In the genomic region with DNA sequence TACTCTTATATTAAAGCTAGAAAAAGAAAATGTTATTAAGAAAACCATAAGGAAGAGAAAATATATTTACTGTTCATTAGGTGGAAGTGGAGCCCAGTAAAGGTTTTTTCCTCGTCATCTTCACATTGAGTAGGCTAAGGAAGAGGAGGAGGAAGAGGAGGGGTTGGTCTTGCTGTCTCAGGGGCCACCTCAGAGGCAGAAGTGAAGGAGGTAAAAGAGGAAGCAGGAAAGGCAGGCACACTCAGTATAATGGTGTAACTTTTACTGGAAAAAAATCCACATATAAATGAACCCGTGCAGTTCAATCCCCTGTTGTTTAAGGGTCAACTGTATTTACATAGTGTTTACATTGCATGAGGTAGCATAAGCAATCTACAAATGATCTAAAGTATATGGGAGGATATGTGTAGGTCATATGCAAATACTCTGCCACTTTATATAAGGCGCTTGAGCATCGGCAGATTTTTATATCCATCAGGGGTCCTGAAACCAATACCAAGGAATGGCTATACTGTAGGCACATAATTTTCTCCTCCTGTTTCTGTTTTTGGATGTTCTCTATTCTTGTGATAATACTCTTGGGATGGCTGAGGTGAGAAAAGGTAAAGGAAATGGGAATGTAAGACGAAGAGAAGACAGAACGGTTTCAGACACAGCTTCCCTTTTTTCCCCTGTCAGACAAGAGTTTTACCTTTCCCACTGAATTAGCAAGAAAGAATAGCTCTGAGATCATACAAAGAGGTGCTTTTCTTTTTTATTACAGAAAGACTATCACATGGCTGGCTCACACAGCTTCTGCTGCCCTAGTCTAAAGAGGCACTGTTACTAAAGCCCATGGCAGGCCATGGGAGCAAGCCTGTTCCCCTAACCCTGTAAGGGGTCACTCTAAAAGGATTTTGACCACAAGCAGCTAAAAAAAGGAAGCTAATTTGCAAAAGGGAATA, we compare ENCODE assay signal across 24 cellular contexts. TPM values are rescaled to one million over a fixed set of nuclear protein-coding genes. Genes with fewer than 3 reads are reported as not detected.
DNase-seq lines count a peak whose midpoint lies in the region; ATAC-seq, FAIRE-seq and TF ChIP-seq lines count a peak whose summit lies in the region.
"Had no signal": no experiment of that assay in that cellular context is flagged by ENCODE, and none has a peak within 500 bp of the region (broad histone marks: within the 10 kb centered on the region; RNA-seq: fewer than 3 reads in every experiment).

No MANE protein-coding gene starts in this region.

- H3K27me3 ChIP-seq in GM12878 (replicated peaks in 1 of 2; ENCODE audit: control insufficient read depth in 2 of 2, insufficient read depth in 2 of 2, low read length in 1 of 2) (no peaks in the 10 kb centered on the region), SJCRH30 (no peaks in the 10 kb centered on the region)
- H3K27me3 ChIP-seq: esophagus muscularis mucosa had no signal

- peak overlapping the region; percentile 4; the same call in 1 of the 2 replicates for H3K9ac ChIP-seq in GM12878 (ENCODE audit: control insufficient read depth, insufficient read depth, low read length)

- no peak for TF ChIP-seq RAD21 in GM12878 (IDR thresholded peaks at IDR 0.05; ENCODE audit: insufficient read depth, low read depth, low read length)

- RAD21 ChIA-PET in GM12878 (lab: Charles Lee; ENCODE audit: unreplicated experiment): interaction anchor here (0.6 to 2.0 kb wide), 15 partner anchors 9 to 137 kb away, joined by 3 to 13 read pairs (median 3); no protein-coding TSS in a partner anchor

- no peak for TF ChIP-seq POLR2A in GM12878 (IDR thresholded peaks at IDR 0.05; ENCODE audit: low read depth, low read length)

- H3K36me3 ChIP-seq in GM12878 (ENCODE audit: control insufficient read depth in 2 of 2, insufficient read depth in 2 of 2, low read length in 1 of 2) (peaks cover 0 to 2% of the 10 kb centered on the region in 2 experiments; a peak in 2 of 4 replicates), SJCRH30 (no peaks in the 10 kb centered on the region)

- intact Hi-C loops in GM12878 (cut with micrococcal nuclease; ENCODE audit: unreplicated experiment): no loop called here

- no peaks in the 10 kb centered on the region for H4K20me1 ChIP-seq in GM12878 (ENCODE audit: control insufficient read depth, insufficient read depth)

- H3K9me3 Mint-ChIP-seq in stimulated activated naive B cell treated with anti-CD40 and anti-IgM and Interleukin-4, amounts not matched to agents 10 μg/mL and 1 μg/mL and 100 μg/mL, for 72 hours: no peaks in the 10 kb centered on the region
- H3K9me3 Mint-ChIP-seq: activated T-helper 1 cell treated with anti-CD3 and anti-CD28 coated beads, Interleukin-12 subunit alpha, Interleukin-12 subunit beta, Interleukin-2, Interleukin-4 antibody, amounts not matched to agents 30 ng/mL and 10 ng/mL and 1 ng/mL, durations not matched to agents 14 hours and 24 hours and 36 hours; natural killer cell treated with Interleukin-12 subunit alpha and Interleukin-12 subunit beta and Interleukin-15 and Interleukin-18, amount 100 ng/mL, for 72 hours; T-cell had no signal

- FAIRE-seq in GM12878 (lab: Jason Lieb, UNC): no peak
- FAIRE-seq: G401.6, H1 had no signal

- TF ChIP-seq EP300 in GM12878 (IDR thresholded peaks at IDR 0.05; ENCODE audit: borderline replicate concordance in 1 of 2, control insufficient read depth in 1 of 2, low read depth in 2 of 2, low read length in 2 of 2): no peak

- H3K27me3 Mint-ChIP-seq in stimulated activated naive B cell treated with anti-CD40 and anti-IgM and Interleukin-4, amounts not matched to agents 10 μg/mL and 1 μg/mL and 100 μg/mL, for 72 hours: no peaks in the 10 kb centered on the region
- H3K27me3 Mint-ChIP-seq: natural killer cell treated with Interleukin-12 subunit alpha and Interleukin-12 subunit beta and Interleukin-15 and Interleukin-18, amount 100 ng/mL, for 72 hours; T-cell had no signal

- H3K4me1 Mint-ChIP-seq in stimulated activated naive B cell treated with anti-CD40 and anti-IgM and Interleukin-4, amounts not matched to agents 10 μg/mL and 1 μg/mL and 100 μg/mL, for 72 hours: peaks cover 32 to 62% of the 10 kb centered on the region in 2 donors

- H3K4me1 ChIP-seq in GM12878 (ENCODE audit: control insufficient read depth, insufficient read depth, low read length) (peaks cover 26% of the 10 kb centered on the region), SJCRH30 (no peaks in the 10 kb centered on the region)

- ATAC-seq in GM12878: peak; percentile 81
- peak; percentile 77 for ATAC-seq in stimulated activated naive B cell treated with anti-CD40 and anti-IgM and Interleukin-4, amounts not matched to agents 10 μg/mL and 1 μg/mL and 100 μg/mL, for 72 hours (replicated peaks)
- ATAC-seq: natural killer cell treated with Interleukin-12 subunit alpha and Interleukin-12 subunit beta and Interleukin-15 and Interleukin-18, amount 100 ng/mL, for 72 hours; T-cell had no signal

- POLR2A ChIA-PET in GM12878 (lab: Charles Lee): interaction anchor here (0.6 to 1.5 kb wide), 6 partner anchors 10 to 32 kb away, joined by 3 to 7 read pairs (median 4); no protein-coding TSS in a partner anchor

- H3K4me3 ChIP-seq in GM12878: no peak overlapping the region
- no peak overlapping the region for H3K4me3 ChIP-seq in SJCRH30
- H3K4me3 ChIP-seq: coronary artery, esophagus muscularis mucosa had no signal

- H3K9me3 ChIP-seq in GM12878 (replicated peaks; ENCODE audit: control insufficient read depth, insufficient read depth, low read length) (no peaks in the 10 kb centered on the region), SJCRH30 (replicated peaks) (no peaks in the 10 kb centered on the region)
- H3K9me3 ChIP-seq: esophagus muscularis mucosa had no signal

- H2AFZ ChIP-seq in GM12878 (ENCODE audit: control insufficient read depth, low read depth, low read length): no peak overlapping the region; the same call in 1 of the 2 replicates

- peak overlapping the region; percentile 71 for H3K4me2 ChIP-seq in GM12878 (ENCODE audit: control insufficient read depth, insufficient read depth)

- in situ Hi-C loops in GM12878 (cut with MboI): no loop called here

- no TSS peak for BruUV-seq in GM12878 (replicated peaks; lab: Mats Ljungman, UMichigan)

- H3K27ac Mint-ChIP-seq in stimulated activated naive B cell treated with anti-CD40 and anti-IgM and Interleukin-4, amounts not matched to agents 10 μg/mL and 1 μg/mL and 100 μg/mL, for 72 hours: peak overlapping the region; percentile 63
- H3K27ac Mint-ChIP-seq: activated T-helper 1 cell treated with anti-CD3 and anti-CD28 coated beads, Interleukin-12 subunit alpha, Interleukin-12 subunit beta, Interleukin-2, Interleukin-4 antibody, amounts not matched to agents 30 ng/mL and 10 ng/mL and 1 ng/mL, durations not matched to agents 14 hours and 24 hours and 36 hours; natural killer cell treated with Interleukin-12 subunit alpha and Interleukin-12 subunit beta and Interleukin-15 and Interleukin-18, amount 100 ng/mL, for 72 hours; T-cell had no signal

- peaks cover 14 to 24% of the 10 kb centered on the region in 2 donors for H3K36me3 Mint-ChIP-seq in stimulated activated naive B cell treated with anti-CD40 and anti-IgM and Interleukin-4, amounts not matched to agents 10 μg/mL and 1 μg/mL and 100 μg/mL, for 72 hours
- H3K36me3 Mint-ChIP-seq: natural killer cell treated with Interleukin-12 subunit alpha and Interleukin-12 subunit beta and Interleukin-15 and Interleukin-18, amount 100 ng/mL, for 72 hours had no signal

- DNase-seq in SIG-M5 treated with dmso at 0.1 percent for 504 hours (lab: John Stamatoyannopoulos, UW; ENCODE audit: unreplicated experiment) (peak; percentile 60), SIG-M5 (lab: John Stamatoyannopoulos, UW) (no peak), NOMO-1 (lab: John Stamatoyannopoulos, UW; ENCODE audit: unreplicated experiment in 2 of 2) (peak; percentile 39 to 73), GM12878 (ENCODE audit: low read depth, low spot score) (no peak), SJCRH30 (no peak), activated gamma-delta T cell (lab: John Stamatoyannopoulos, UW) (no peak)
- no peak for DNase-seq in stimulated activated naive B cell treated with anti-CD40 and anti-IgM and Interleukin-4, amounts not matched to agents 10 μg/mL and 1 μg/mL and 100 μg/mL, for 72 hours
- no peak for DNase-seq in stimulated activated CD8-positive, alpha-beta memory T cell treated with anti-CD3 and anti-CD28 coated beads, Interleukin-4, amount 100 ng/mL, for 48 hours
- DNase-seq: activated CD4-positive, alpha-beta T cell treated with anti-CD3 and anti-CD28 coated beads for 48 hours; amniotic stem cell; hippocampal formation; KG1; left cardiac atrium; NCI-H2081 treated with DMSO at 0.1 percent for 48 hours; stimulated activated CD4-positive, alpha-beta T cell treated with anti-CD3 and anti-CD28 coated beads, Interleukin-4, amount 100 ng/mL, for 24 hours; stimulated activated naive CD4-positive, alpha-beta T cell treated with Interleukin-2 at 50 U/mL for 16 hours; T-cell had no signal

- TF ChIP-seq CTCF in GM12878 (IDR thresholded peaks at IDR 0.05 in 2 of 3, conservative IDR thresholded peaks at IDR 0.05 in 1 of 3; ENCODE audit: control insufficient read depth in 2 of 3, extremely low read depth in 1 of 3, insufficient read depth in 1 of 3, low read depth in 3 of 3, low read length in 3 of 3): no peak

- 5% methylated on average over 6 of the region's 6 CpGs for WGBS in GM12878 (ENCODE audit: insufficient coverage, insufficient replicate concordance, low lambda C conversion rate, missing lambda C conversion rate)

- H3K4me3 Mint-ChIP-seq in stimulated activated naive B cell treated with anti-CD40 and anti-IgM and Interleukin-4, amounts not matched to agents 10 μg/mL and 1 μg/mL and 100 μg/mL, for 72 hours: peak overlapping the region; percentile 59 to 67
- H3K4me3 Mint-ChIP-seq: activated T-helper 1 cell treated with anti-CD3 and anti-CD28 coated beads, Interleukin-12 subunit alpha, Interleukin-12 subunit beta, Interleukin-2, Interleukin-4 antibody, amounts not matched to agents 30 ng/mL and 10 ng/mL and 1 ng/mL, durations not matched to agents 14 hours and 24 hours and 36 hours; natural killer cell treated with Interleukin-12 subunit alpha and Interleukin-12 subunit beta and Interleukin-15 and Interleukin-18, amount 100 ng/mL, for 72 hours; T-cell had no signal

- CTCF ChIA-PET in GM12878 (lab: Yijun Ruan, JAX): interaction anchor here (0.9 to 2.0 kb wide), 6 partner anchors 11 to 83 kb away, joined by 3 to 11 read pairs (median 5); no protein-coding TSS in a partner anchor

- SMC1A ChIA-PET in GM12878 (lab: Charles Lee; ENCODE audit: uncharacterized antibody, unreplicated experiment): interaction anchor here (0.9 to 2.8 kb wide), 15 partner anchors 9 to 127 kb away, joined by 3 to 22 read pairs (median 4); a partner anchor contains a TSS

- H3K27ac ChIP-seq in GM12878 (ENCODE audit: control insufficient read depth, insufficient read depth): peak overlapping the region; percentile 65
- no peak overlapping the region for H3K27ac ChIP-seq in SJCRH30
- H3K27ac ChIP-seq: 22Rv1, coronary artery, esophagus muscularis mucosa had no signal

- peaks cover 2% of the 10 kb centered on the region for H3K79me2 ChIP-seq in GM12878 (ENCODE audit: control insufficient read depth, insufficient read depth, low read length)

RNA-seq across cellular contexts. Expression of a gene that starts 59.9 kb away (rescaled TPM):
- total RNA-seq in GM12878 (2013; cell fraction: nucleolus; rRNA removed): 32.2 and 32.9 TPM in 2 replicates
- total RNA-seq in GM12878 (2014; rRNA removed) (27.3 and 32.4 TPM in 2 replicates), GM12878 (2014; rRNA removed; fragmentation: Illumina TruSeq; extraction: Trizol) (32.1 and 32.3 TPM in 2 replicates), GM12878 (2021) (27.8 and 28.5 TPM in 2 replicates)
- polyA plus RNA-seq in GM12878 (2011; ENCODE audit: low read depth): 4.2 TPM
- polyA plus RNA-seq in GM12878 (2011; rRNA removed) (17.9 and 20.9 TPM in 2 replicates), GM12878 (2014; fragmentation: Illumina TruSeq; extraction: Trizol) (28.5 and 34.7 TPM in 2 replicates), GM12878 (2014; fragmentation: Nextera tagmentation; extraction: Ambion mirVana) (10 to 100 TPM in 1 of 2 experiments, 1 to 10 TPM in 1; 2.4 to 23.6 TPM), GM12878 (2014; rRNA removed) (25.8 and 27.6 TPM in 2 replicates), GM12878 (2016; fragmentation: Nextera tagmentation; extraction: Ambion mirVana) (10 to 100 TPM; 13.8 to 14.2 TPM)
- 10.5 and 11.0 TPM in 2 replicates for polyA plus RNA-seq in GM12878 (2011; cell fraction: cytosol; rRNA removed)
- polyA plus RNA-seq in GM12878 (2011; cell fraction: nucleus; rRNA removed): 8.2 and 10.1 TPM in 2 replicates
- 4.6 and 5.9 TPM in 2 replicates for polyA plus RNA-seq in GM12878 (2012)
- 22.7 and 22.9 TPM in 2 replicates for polyA minus RNA-seq in GM12878 (2011; rRNA and poly(A)+ RNA removed)
- polyA minus RNA-seq in GM12878 (2011; cell fraction: cytosol; rRNA and poly(A)+ RNA removed): 8.3 and 10.4 TPM in 2 replicates
- 3.4 and 5.5 TPM in 2 replicates for polyA minus RNA-seq in GM12878 (2011; cell fraction: nucleus; rRNA and poly(A)+ RNA removed)
- 13.2 and 14.1 TPM in 2 replicates for total RNA-seq in SJCRH30 (2014; rRNA removed; shearing (Covaris generic))

Comparison
In these comparisons a context has a peak if more than half of its experiments do, and no peak if none do; other contexts are left out.
1. DNase-seq: peak in SIG-M5 treated with dmso at 0.1 percent for 504 hours (single experiment) and NOMO-1 (2 of 2); none in SIG-M5 (single experiment), GM12878 (single experiment), stimulated activated naive B cell treated with anti-CD40 and anti-IgM and Interleukin-4, amounts not matched to agents 10 μg/mL and 1 μg/mL and 100 μg/mL, for 72 hours (single experiment), SJCRH30 (0 of 2), activated gamma-delta T cell (single experiment) and stimulated activated CD8-positive, alpha-beta memory T cell treated with anti-CD3 and anti-CD28 coated beads, Interleukin-4, amount 100 ng/mL, for 48 hours (single experiment).